ENCODE assay signal across 15 cellular contexts in genomic region chr3:30660656-30661055, GRCh38. TPM values are rescaled to one million over a fixed set of nuclear protein-coding genes. Genes with fewer than 3 reads are reported as not detected.
DNase-seq lines count a peak whose midpoint lies in the region; ATAC-seq and TF ChIP-seq lines count a peak whose summit lies in the region.
"Had no signal": no experiment of that assay in that cellular context is flagged by ENCODE, and none has a peak within 500 bp of the region (broad histone marks: within the 10 kb centered on the region; RNA-seq: fewer than 3 reads in every experiment).

No MANE protein-coding gene starts in this region.

- H3K9me3 ChIP-seq in SK-N-SH (no peaks in the 10 kb centered on the region), GM23248 (ENCODE audit: low read depth) (no peaks in the 10 kb centered on the region), colonic mucosa (no peaks in the 10 kb centered on the region), left lung (no peaks in the 10 kb centered on the region)
- H3K9me3 ChIP-seq: prostate gland had no signal

- TF ChIP-seq CTCF in SK-N-SH (IDR thresholded peaks at IDR 0.05), result no peak
- no peak for TF ChIP-seq CTCF in nephron (IDR thresholded peaks at IDR 0.05; ENCODE audit: unreplicated experiment in 3 of 3)
- no peak for TF ChIP-seq CTCF in colonic mucosa (IDR thresholded peaks at IDR 0.05)
- TF ChIP-seq CTCF in left lung (IDR thresholded peaks at IDR 0.05), result no peak

- 0 out of 2 replicates have a peak overlapping the region, but pooled peaks have one; percentile 16 for H3K4me2 ChIP-seq in SK-N-SH
- peak overlapping the region; percentile 78 for H3K4me2 ChIP-seq in GM23248 (ENCODE audit: unreplicated experiment)
- H3K4me2 ChIP-seq: hepatocyte had no signal

- TF ChIP-seq RAD21 in SK-N-SH (IDR thresholded peaks at IDR 0.05; ENCODE audit: low read length), result no peak

- DNase-seq in SK-N-SH (no peak), GM23248 (no peak), NCI-H2081 treated with DMSO at 0.1 percent for 48 hours (lab: John Stamatoyannopoulos, UW) (no peak), colonic mucosa (no peak), left lung (no peak)
- DNase-seq in activated naive CD8-positive, alpha-beta T cell treated with anti-CD3 and anti-CD28 coated beads for 36 hours, result no peak
- DNase-seq: DMS 273 treated with DMSO at 0.1 percent for 48 hours, H7, NCI-H1105 treated with DMSO at 0.1 percent for 48 hours, NCI-H526 had no signal

- intact Hi-C loops in colonic mucosa (cut with DNase I), result no loop called here
- intact Hi-C loops in left lung (cut with DNase I), result no loop called here

- peaks cover 82% of the 10 kb centered on the region for H3K36me3 Mint-ChIP-seq in activated naive CD8-positive, alpha-beta T cell treated with anti-CD3 and anti-CD28 coated beads for 36 hours
- H3K36me3 Mint-ChIP-seq in nephron (ENCODE audit: low read depth), result peaks cover 34% of the 10 kb centered on the region

- H3K27ac ChIP-seq in SK-N-SH (ENCODE audit: low read depth in 2 of 2, low read length in 1 of 2) (peak overlapping the region in 1 of 2 experiments; percentile 95; a peak in 2 of 4 replicates), GM23248 (peak overlapping the region; percentile 87), colonic mucosa (no peak overlapping the region), left lung (peak overlapping the region in 1 of 2 donors; percentile 69)
- H3K27ac ChIP-seq: 22Rv1, hepatocyte had no signal

- TF ChIP-seq EP300 in SK-N-SH (IDR thresholded peaks at IDR 0.05; ENCODE audit: borderline replicate concordance in 1 of 2, low read depth in 1 of 2, low read length in 1 of 2), result no peak

- H3K36me3 ChIP-seq in SK-N-SH (replicated peaks in 1 of 2; ENCODE audit: control insufficient read depth in 1 of 2, insufficient read depth in 2 of 2, low read length in 1 of 2) (peaks cover 8 to 53% of the 10 kb centered on the region in 2 experiments), GM23248 (ENCODE audit: low read depth) (peaks cover 50% of the 10 kb centered on the region), colonic mucosa (no peaks in the 10 kb centered on the region), left lung (peaks cover 0 to 63% of the 10 kb centered on the region in 2 donors)
- H3K36me3 ChIP-seq: prostate gland had no signal

- in situ Hi-C loops in GM23248 (cut with MboI), result no loop called here

- 95% methylated on average over 3 of the region's 3 CpGs for WGBS in SK-N-SH (ENCODE audit: low lambda C conversion rate)
- WGBS in GM23248 (ENCODE audit: low coverage in 1 of 2, low lambda C conversion rate in 2 of 2, missing lambda C conversion rate in 2 of 2), 2 experiments, result 92 to 100% methylated on average over 3 of the region's 3 CpGs

- H3K27me3 Mint-ChIP-seq in activated naive CD8-positive, alpha-beta T cell treated with anti-CD3 and anti-CD28 coated beads for 36 hours, result no peaks in the 10 kb centered on the region
- H3K27me3 Mint-ChIP-seq in nephron (ENCODE audit: low read depth), result no peaks in the 10 kb centered on the region

- H3F3A ChIP-seq in SK-N-SH (replicated peaks; ENCODE audit: insufficient read depth) (peaks cover 48% of the 10 kb centered on the region), GM23248 (ENCODE audit: insufficient read depth) (peaks cover 74% of the 10 kb centered on the region)

- no peaks in the 10 kb centered on the region for H3K9me2 ChIP-seq in SK-N-SH
- no peaks in the 10 kb centered on the region for H3K9me2 ChIP-seq in GM23248 (ENCODE audit: insufficient read depth)

- H3K79me2 ChIP-seq in SK-N-SH (ENCODE audit: insufficient read depth) (peaks cover 53% of the 10 kb centered on the region), GM23248 (ENCODE audit: insufficient read depth) (peaks cover 75% of the 10 kb centered on the region)

- ATAC-seq in SK-N-SH treated with all-trans-retinoic acid at 6 μM for 48 hours (no peak), left lung (no peak)

- H3K4me3 ChIP-seq in SK-N-SH (ENCODE audit: low read depth in 2 of 2, low read length in 1 of 2) (no peak overlapping the region), GM23248 (no peak overlapping the region), colonic mucosa (no peak overlapping the region), left lung (no peak overlapping the region)
- H3K4me3 ChIP-seq: hepatocyte, prostate gland had no signal

- H3K4me3 Mint-ChIP-seq in activated naive CD8-positive, alpha-beta T cell treated with anti-CD3 and anti-CD28 coated beads for 36 hours, result peak overlapping the region; percentile 55
- no peak overlapping the region for H3K4me3 Mint-ChIP-seq in nephron

- H3K9ac ChIP-seq in SK-N-SH (no peak overlapping the region), GM23248 (no peak overlapping the region), colonic mucosa (ENCODE audit: low read depth in 2 of 2, low read length in 2 of 2) (no peak overlapping the region)

- CTCF ChIA-PET in SK-N-SH (lab: Yijun Ruan, JAX), result interaction anchor here (0.6 kb wide), 1 partner anchor 875 kb away, joined by 3 read pairs; no protein-coding TSS in a partner anchor

- H3K27ac Mint-ChIP-seq in activated naive CD8-positive, alpha-beta T cell treated with anti-CD3 and anti-CD28 coated beads for 36 hours, result peak overlapping the region; percentile 89
- H3K27ac Mint-ChIP-seq in nephron, result peak overlapping the region; percentile 67 to 93 (median 92)

- no peaks in the 10 kb centered on the region for H4K20me1 ChIP-seq in SK-N-SH (ENCODE audit: insufficient read depth)
- no peaks in the 10 kb centered on the region for H4K20me1 ChIP-seq in GM23248 (ENCODE audit: insufficient read depth)

- POLR2A ChIA-PET in SK-N-SH (lab: Yijun Ruan, JAX), result no interaction called here

- H2AFZ ChIP-seq in SK-N-SH (ENCODE audit: low read depth) (no peak overlapping the region), GM23248 (no peak overlapping the region)
- H2AFZ ChIP-seq: hepatocyte had no signal

- peaks cover 93% of the 10 kb centered on the region for H3K4me1 Mint-ChIP-seq in activated naive CD8-positive, alpha-beta T cell treated with anti-CD3 and anti-CD28 coated beads for 36 hours
- peaks cover 71% of the 10 kb centered on the region for H3K4me1 Mint-ChIP-seq in nephron

- H3K27me3 ChIP-seq in SK-N-SH (ENCODE audit: insufficient read depth) (no peaks in the 10 kb centered on the region), GM23248 (replicated peaks; ENCODE audit: insufficient read depth) (no peaks in the 10 kb centered on the region), colonic mucosa (no peaks in the 10 kb centered on the region), left lung (no peaks in the 10 kb centered on the region)
- H3K27me3 ChIP-seq: hepatocyte had no signal

- no peaks in the 10 kb centered on the region for H3K9me3 Mint-ChIP-seq in activated naive CD8-positive, alpha-beta T cell treated with anti-CD3 and anti-CD28 coated beads for 36 hours
- H3K9me3 Mint-ChIP-seq in nephron, result no peaks in the 10 kb centered on the region

- peaks cover 13 to 66% of the 10 kb centered on the region in 2 experiments for H3K4me1 ChIP-seq in SK-N-SH (ENCODE audit: control insufficient read depth in 1 of 2, insufficient read depth in 2 of 2, low read depth in 1 of 2, low read length in 1 of 2)
- peaks cover 56% of the 10 kb centered on the region for H3K4me1 ChIP-seq in GM23248 (ENCODE audit: insufficient read depth)
- no peaks in the 10 kb centered on the region for H3K4me1 ChIP-seq in colonic mucosa
- H3K4me1 ChIP-seq in left lung, result peaks cover 38 to 94% of the 10 kb centered on the region in 2 donors

TF ChIP-seq in SK-N-SH, 30 proteins besides CTCF, POLR2A, EP300 and RAD21 (continues in another document):
- TF ChIP-seq SIN3A (IDR thresholded peaks at IDR 0.05; ENCODE audit: borderline replicate concordance, low read depth, low read length) (no peak), TAF1 (IDR thresholded peaks at IDR 0.05; ENCODE audit: borderline replicate concordance, low read depth, low read length) (no peak), SMC3 (IDR thresholded peaks at IDR 0.05; ENCODE audit: low read depth, low read length) (no peak), NRF1 (IDR thresholded peaks at IDR 0.05; ENCODE audit: low read depth, low read length) (no peak), TEAD4 (IDR thresholded peaks at IDR 0.05; ENCODE audit: borderline replicate concordance, insufficient read depth) (no peak), GABPA (IDR thresholded peaks at IDR 0.05; ENCODE audit: low read depth) (no peak), JUND (IDR thresholded peaks at IDR 0.05) (no peak)
- TF ChIP-seq, protein P1, sequence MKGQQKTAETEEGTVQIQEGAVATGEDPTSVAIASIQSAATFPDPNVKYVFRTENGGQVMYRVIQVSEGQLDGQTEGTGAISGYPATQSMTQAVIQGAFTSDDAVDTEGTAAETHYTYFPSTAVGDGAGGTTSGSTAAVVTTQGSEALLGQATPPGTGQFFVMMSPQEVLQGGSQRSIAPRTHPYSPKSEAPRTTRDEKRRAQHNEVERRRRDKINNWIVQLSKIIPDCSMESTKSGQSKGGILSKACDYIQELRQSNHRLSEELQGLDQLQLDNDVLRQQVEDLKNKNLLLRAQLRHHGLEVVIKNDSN (IDR thresholded peaks at IDR 0.05; ENCODE audit: borderline replicate concordance, low read depth), result no peak

TF ChIP-seq in SK-N-SH treated with all-trans-retinoic acid at 6 μM for 48 hours, 23 proteins besides CTCF, POLR2A, EP300 and RAD21:
- TF ChIP-seq ZFP30 (CRISPR knock-in tag; IDR thresholded peaks at IDR 0.05) (no peak), CSRNP3 (CRISPR knock-in tag; IDR thresholded peaks at IDR 0.05) (no peak), SNAI2 (CRISPR knock-in tag; IDR thresholded peaks at IDR 0.05) (no peak), CSDC2 (CRISPR knock-in tag; IDR thresholded peaks at IDR 0.05) (no peak), TCF4 (CRISPR knock-in tag; IDR thresholded peaks at IDR 0.05; ENCODE audit: borderline replicate concordance) (no peak)

RNA-seq across cellular contexts. Expression of gene TGFBR2, which starts 54.3 kb away (rescaled TPM):
- 48.3 and 58.9 TPM in 2 replicates for polyA plus RNA-seq in SK-N-SH (2012; rRNA removed)
- 54.7 and 67.3 TPM in 2 replicates for polyA plus RNA-seq in SK-N-SH (2012; cell fraction: cytosol; rRNA removed)
- 24.2 and 33.6 TPM in 2 replicates for polyA plus RNA-seq in SK-N-SH (2012; cell fraction: nucleus; rRNA removed)
- total RNA-seq in GM23248 (2014; rRNA removed; shearing (Covaris generic)), result 179 and 188 TPM in 2 replicates
- polyA plus RNA-seq in GM23248 (2016; fragmentation: Nextera tagmentation; extraction: Ambion mirVana), result 134 and 135 TPM in 2 replicates
- total RNA-seq in activated naive CD8-positive, alpha-beta T cell treated with anti-CD3 and anti-CD28 coated beads for 36 hours, result 10 to 100 TPM; 64.1 to 65.1 TPM
- 10 to 100 TPM; 32.4 to 53.5 TPM for total RNA-seq in colonic mucosa
- total RNA-seq in left lung, result 100 to 1,000 TPM; 240 to 269 TPM
